In genomic region chr10:14952851-14953451, GRCh38 we compare ENCODE assay signal across 8 cellular contexts. TPM values are rescaled to one million over a fixed set of nuclear protein-coding genes. Genes with fewer than 3 reads are reported as not detected.
A peak's percentile ranks its signal among the peaks of the same experiment; 100 is the strongest.
DNase-seq lines count a peak whose midpoint lies in the region; ATAC-seq, FAIRE-seq and TF ChIP-seq lines count a peak whose summit lies in the region.

No MANE protein-coding gene starts in this region.

- DNase-seq in right atrium auricular region (ENCODE audit: low spot score) (no peak), left ventricle myocardium superior (no peak), kidney (no peak), tibial artery (no peak), DMS 273 (lab: John Stamatoyannopoulos, UW; ENCODE audit: unreplicated experiment) (no peak), DMS153 (lab: John Stamatoyannopoulos, UW) (no peak)
- no peak for DNase-seq in stimulated activated CD4-positive, alpha-beta T cell treated with anti-CD3 and anti-CD28 coated beads, Interleukin-4, amount 100 ng/mL, for 24 hours

- H3K4me1 Mint-ChIP-seq in activated naive CD8-positive, alpha-beta T cell (ENCODE audit: low read depth) = peaks cover 48% of the 10 kb centered on the region

- H3K4me1 ChIP-seq in right atrium auricular region = peaks cover 0 to 16% of the 10 kb centered on the region in 2 donors
- H3K4me1 ChIP-seq in kidney (ENCODE audit: control insufficient read depth in 1 of 2, insufficient read depth in 1 of 2, low read depth in 1 of 2, low read length in 2 of 2) = peaks cover 0 to 7% of the 10 kb centered on the region in 2 donors
- peaks cover 0 to 27% (median 15%) of the 10 kb centered on the region in 4 donors for H3K4me1 ChIP-seq in tibial artery

- H3K4me3 ChIP-seq in right atrium auricular region = peak overlapping the region; percentile 61 to 76
- peak overlapping the region; percentile 69 to 89 for H3K4me3 ChIP-seq in kidney (ENCODE audit: low read length in 2 of 2)
- peak overlapping the region; percentile 67 to 76 for H3K4me3 ChIP-seq in tibial artery

- H3K27me3 Mint-ChIP-seq in activated naive CD8-positive, alpha-beta T cell = no peaks in the 10 kb centered on the region

- peak overlapping the region; percentile 84 to 90 for H3K27ac ChIP-seq in right atrium auricular region
- peak overlapping the region in 1 of 2 donors; percentile 80 for H3K27ac ChIP-seq in kidney (ENCODE audit: low read depth in 2 of 2, low read length in 2 of 2)
- peak overlapping the region; percentile 85 to 86 for H3K27ac ChIP-seq in tibial artery

- peak overlapping the region; percentile 63 to 74 for H3K9ac ChIP-seq in kidney (ENCODE audit: low read length in 2 of 2)

- TF ChIP-seq CTCF in right atrium auricular region (IDR thresholded peaks at IDR 0.05) (no peak), kidney (IDR thresholded peaks at IDR 0.05; ENCODE audit: borderline replicate concordance, extremely low read depth, insufficient read depth) (no peak), tibial artery (IDR thresholded peaks at IDR 0.05) (no peak)

- H3K9me3 Mint-ChIP-seq in activated naive CD8-positive, alpha-beta T cell (ENCODE audit: low read depth) = no peaks in the 10 kb centered on the region

- H3K9me3 ChIP-seq in right atrium auricular region (no peaks in the 10 kb centered on the region), kidney (ENCODE audit: control insufficient read depth in 1 of 2, low read length in 2 of 2) (no peaks in the 10 kb centered on the region), tibial artery (no peaks in the 10 kb centered on the region)

- H3K36me3 ChIP-seq in right atrium auricular region (peaks cover 7% of the 10 kb centered on the region), kidney (ENCODE audit: control insufficient read depth in 1 of 2, insufficient read depth in 2 of 2, low read length in 2 of 2) (peaks cover 3 to 4% of the 10 kb centered on the region in 2 donors), tibial artery (peaks cover 1 to 10% (median 8%) of the 10 kb centered on the region in 3 donors)

- intact Hi-C loops in left ventricle myocardium superior (cut with micrococcal nuclease) (no loop called here), kidney (cut with DNase I) (no loop called here), tibial artery (cut with DNase I; ENCODE audit: low total_unique reads) (loop anchor here (10.0 kb wide), 1 partner anchor 142 kb away; the partner anchor contains the start of gene RPP38)

- peak overlapping the region; percentile 93 for H3K4me3 Mint-ChIP-seq in activated naive CD8-positive, alpha-beta T cell

- no peak for FAIRE-seq in kidney (lab: Jason Lieb, UNC)

- peaks cover 2% of the 10 kb centered on the region for H3K36me3 Mint-ChIP-seq in activated naive CD8-positive, alpha-beta T cell

- peak overlapping the region; percentile 96 for H3K27ac Mint-ChIP-seq in activated naive CD8-positive, alpha-beta T cell

- ATAC-seq in left ventricle myocardium superior = no peak

- H3K27me3 ChIP-seq in right atrium auricular region = no peaks in the 10 kb centered on the region
- H3K27me3 ChIP-seq in tibial artery = no peaks in the 10 kb centered on the region

RNA-seq across cellular contexts. Expression of gene DCLRE1C, which starts 0.9 kb away (rescaled TPM):
- total RNA-seq in right atrium auricular region = 1 to 10 TPM; 2.9 to 4.1 TPM
- total RNA-seq in left ventricle myocardium superior = 2.7 TPM
- total RNA-seq in kidney = 17.0 TPM
- 2.0 TPM for polyA plus RNA-seq in kidney (ENCODE audit: insufficient read depth, low read depth, low replicate concordance)

RNA-seq across cellular contexts. Expression of gene MEIG1, which starts 6.2 kb away (rescaled TPM):
- total RNA-seq in right atrium auricular region = not detected
- not detected for total RNA-seq in left ventricle myocardium superior
- total RNA-seq in kidney = not detected
- 1.4 TPM for polyA plus RNA-seq in kidney (ENCODE audit: insufficient read depth, low read depth, low replicate concordance)
